In the genomic region with DNA sequence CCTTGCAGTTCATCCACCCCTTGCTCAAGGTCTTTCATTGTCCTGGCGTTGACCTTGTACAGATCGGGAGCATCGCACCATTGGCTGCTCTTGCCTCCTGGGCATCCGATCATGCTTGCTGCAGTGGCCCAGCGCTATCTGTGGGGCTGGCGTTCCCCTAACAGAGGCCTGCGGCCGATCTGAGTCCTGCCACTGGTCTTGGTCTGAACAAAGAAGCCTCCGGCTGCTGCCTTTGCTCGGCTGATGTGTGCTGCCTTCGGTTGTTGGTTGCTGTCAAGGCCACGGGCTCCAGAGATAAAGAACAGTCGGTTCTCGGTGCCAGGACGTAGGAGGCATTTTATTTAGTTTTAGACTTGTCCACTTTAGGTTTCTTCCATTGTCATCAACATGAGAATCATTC, we compare ENCODE assay signal across 19 cellular contexts. TPM values are rescaled to one million over a fixed set of nuclear protein-coding genes. Genes with fewer than 3 reads are reported as not detected.
DNase-seq lines count a peak whose midpoint lies in the region; ATAC-seq, FAIRE-seq and TF ChIP-seq lines count a peak whose summit lies in the region.
"Had no signal": no experiment of that assay in that cellular context is flagged by ENCODE, and none has a peak within 500 bp of the region (broad histone marks: within the 10 kb centered on the region; RNA-seq: fewer than 3 reads in every experiment).

No MANE protein-coding gene starts in this region.

- WGBS in endodermal cell (ENCODE audit: insufficient coverage in 1 of 2, insufficient read length in 1 of 2), 2 experiments = 90 to 96% methylated on average over 12 to 15 of the region's 15 CpGs
- 26 to 65% methylated on average over 13 to 15 of the region's 15 CpGs for WGBS in testis, 2 donors

- no peak overlapping the region for H2AFZ ChIP-seq in osteoblast (ENCODE audit: low read length)

- no peak for TF ChIP-seq POLR2A in testis (IDR thresholded peaks at IDR 0.05)
- no peak for TF ChIP-seq POLR2A in GM12892 (IDR thresholded peaks at IDR 0.05; ENCODE audit: low read depth, low read length)

- H3K36me3 Mint-ChIP-seq in endodermal cell (ENCODE audit: low read depth) = peaks cover 66% of the 10 kb centered on the region
- peaks cover 10 to 64% (median 18%) of the 10 kb centered on the region in 3 donors for H3K36me3 Mint-ChIP-seq in CD8-positive, alpha-beta memory T cell

- H3K4me2 ChIP-seq in osteoblast (ENCODE audit: insufficient read depth, low read length) = no peak overlapping the region
- H3K4me2 ChIP-seq: BLaER1 treated with 17β-estradiol and CSF1 and Interleukin-3, amounts not matched to agents 10 nM and 100 nM had no signal

- peak overlapping the region; percentile 29 for H3K27ac Mint-ChIP-seq in endodermal cell
- peak overlapping the region in 2 of 8 donors; percentile 10 to 58 for H3K27ac Mint-ChIP-seq in CD8-positive, alpha-beta memory T cell
- H3K27ac Mint-ChIP-seq: HFFc6 had no signal

- H3K4me1 ChIP-seq in endodermal cell (ENCODE audit: control insufficient read depth, insufficient read depth, low read length) (no peaks in the 10 kb centered on the region), osteoblast (ENCODE audit: insufficient read depth, low read length) (no peaks in the 10 kb centered on the region), testis (peaks cover 26% of the 10 kb centered on the region)
- H3K4me1 ChIP-seq in CD8-positive, alpha-beta memory T cell (ENCODE audit: insufficient read depth, low read length) = peaks cover 6% of the 10 kb centered on the region

- no peak for FAIRE-seq in GM12892 (lab: Jason Lieb, UNC)
- FAIRE-seq: GM12878 had no signal

- H3K36me3 ChIP-seq in endodermal cell (ENCODE audit: control insufficient read depth, insufficient read depth, low read length) (peaks cover 82% of the 10 kb centered on the region), osteoblast (ENCODE audit: insufficient read depth, low read length) (peaks cover 37% of the 10 kb centered on the region), testis (ENCODE audit: low read depth, missing control alignments) (no peaks in the 10 kb centered on the region)
- H3K36me3 ChIP-seq in CD8-positive, alpha-beta memory T cell (ENCODE audit: insufficient read depth, low read length) = peaks cover 22% of the 10 kb centered on the region

- H3K4me3 Mint-ChIP-seq in endodermal cell = no peak overlapping the region
- H3K4me3 Mint-ChIP-seq in CD8-positive, alpha-beta memory T cell = no peak overlapping the region
- H3K4me3 Mint-ChIP-seq: HFFc6 had no signal

- H3K9me3 ChIP-seq in endodermal cell (ENCODE audit: control insufficient read depth, low read length) = no peaks in the 10 kb centered on the region
- H3K9me3 ChIP-seq in osteoblast (ENCODE audit: low read depth, low read length) = no peaks in the 10 kb centered on the region
- H3K9me3 ChIP-seq in testis = no peaks in the 10 kb centered on the region
- H3K9me3 ChIP-seq in CD8-positive, alpha-beta memory T cell (ENCODE audit: low read length) = no peaks in the 10 kb centered on the region
- H3K9me3 ChIP-seq: BLaER1 treated with 17β-estradiol and CSF1 and Interleukin-3, amounts not matched to agents 10 nM and 100 nM had no signal

- POLR2A ChIA-PET in CD8-positive, alpha-beta memory T cell (lab: Charles Lee) = no interaction called here

- no peaks in the 10 kb centered on the region for H3K9me3 Mint-ChIP-seq in endodermal cell
- H3K9me3 Mint-ChIP-seq in CD8-positive, alpha-beta memory T cell = no peaks in the 10 kb centered on the region
- H3K9me3 Mint-ChIP-seq: HFFc6 had no signal

- DNase-seq in left ventricle myocardium superior (no peak), cardiac septum (ENCODE audit: low spot score) (no peak), endodermal cell (no peak), osteoblast (ENCODE audit: insufficient read length, low spot score, missing footprints) (peak; percentile 9), testis (peak; percentile 75), GM12892 (ENCODE audit: insufficient read length) (no peak)
- no peak for DNase-seq in CD8-positive, alpha-beta memory T cell
- DNase-seq: ACHN; Calu3; CD4-positive, CD25-positive, alpha-beta regulatory T cell; DMS 273 treated with DMSO at 0.1 percent for 48 hours; DMS79; GOT3; HCEC 1CT; HFFc6 had no signal

- no peak overlapping the region for H3K4me3 ChIP-seq in endodermal cell (ENCODE audit: low read length)
- H3K4me3 ChIP-seq in osteoblast (ENCODE audit: insufficient read depth, low read length) = no peak overlapping the region
- no peak overlapping the region for H3K4me3 ChIP-seq in testis
- H3K4me3 ChIP-seq in CD8-positive, alpha-beta memory T cell (ENCODE audit: low read length) = no peak overlapping the region
- H3K4me3 ChIP-seq: BLaER1 treated with 17β-estradiol and CSF1 and Interleukin-3, amounts not matched to agents 10 nM and 100 nM; GM12878 had no signal

- H4K20me1 ChIP-seq in osteoblast (ENCODE audit: insufficient read depth, low read length) = no peaks in the 10 kb centered on the region

- H3K9ac ChIP-seq in endodermal cell (ENCODE audit: extremely low read depth, low read length, poor library complexity, severe bottlenecking) = no peak overlapping the region
- H3K9ac ChIP-seq: BLaER1 treated with 17β-estradiol and CSF1 and Interleukin-3, amounts not matched to agents 10 nM and 100 nM had no signal

- no peaks in the 10 kb centered on the region for H3K4me1 Mint-ChIP-seq in endodermal cell
- H3K4me1 Mint-ChIP-seq in CD8-positive, alpha-beta memory T cell = peaks cover 16 to 28% (median 21%) of the 10 kb centered on the region in 3 donors

- H3K27me3 ChIP-seq in endodermal cell (ENCODE audit: control insufficient read depth, insufficient read depth, low read length, poor library complexity, severe bottlenecking) = no peaks in the 10 kb centered on the region
- no peaks in the 10 kb centered on the region for H3K27me3 ChIP-seq in osteoblast (ENCODE audit: insufficient read depth, low read length)
- no peaks in the 10 kb centered on the region for H3K27me3 ChIP-seq in testis
- no peaks in the 10 kb centered on the region for H3K27me3 ChIP-seq in CD8-positive, alpha-beta memory T cell (ENCODE audit: insufficient read depth, low read length, poor library complexity, severe bottlenecking)
- H3K27me3 ChIP-seq: BLaER1 treated with 17β-estradiol and CSF1 and Interleukin-3, amounts not matched to agents 10 nM and 100 nM had no signal

- CTCF ChIA-PET in CD8-positive, alpha-beta memory T cell (lab: Charles Lee) = interaction anchor here (1.4 kb wide), 1 partner anchor 16 kb away, joined by 3 read pairs; no protein-coding TSS in a partner anchor

- H3K27ac ChIP-seq in endodermal cell (ENCODE audit: low read depth, low read length) (no peak overlapping the region), osteoblast (ENCODE audit: low read depth, low read length) (no peak overlapping the region), testis (peak overlapping the region in 1 of 2 donors; percentile 24)
- no peak overlapping the region for H3K27ac ChIP-seq in CD8-positive, alpha-beta memory T cell (ENCODE audit: low read depth, low read length)
- H3K27ac ChIP-seq: BLaER1 treated with 17β-estradiol and CSF1 and Interleukin-3, amounts not matched to agents 10 nM and 100 nM; HL-60 had no signal

- H3K79me2 ChIP-seq in osteoblast (ENCODE audit: insufficient read depth, low read length) = no peaks in the 10 kb centered on the region

- no peak for TF ChIP-seq CTCF in endodermal cell (conservative IDR thresholded peaks at IDR 0.05)
- no peak for TF ChIP-seq CTCF in osteoblast (IDR thresholded peaks at IDR 0.05; ENCODE audit: extremely low read depth, low read depth, low read length)
- TF ChIP-seq CTCF in testis (IDR thresholded peaks at IDR 0.05) = no peak

- no peaks in the 10 kb centered on the region for H3K27me3 Mint-ChIP-seq in endodermal cell (ENCODE audit: insufficient read depth)
- no peaks in the 10 kb centered on the region for H3K27me3 Mint-ChIP-seq in CD8-positive, alpha-beta memory T cell
- H3K27me3 Mint-ChIP-seq: CD4-positive, CD25-positive, alpha-beta regulatory T cell had no signal

- intact Hi-C loops in left ventricle myocardium superior (cut with micrococcal nuclease) = no loop called here
- intact Hi-C loops in cardiac septum (cut with DNase I) = no loop called here
- intact Hi-C loops in testis (cut with DNase I; ENCODE audit: low total_unique reads) = no loop called here

- ATAC-seq in left ventricle myocardium superior (peak; percentile 26), GM21360 (IDR thresholded peaks at IDR 0.05; ENCODE audit: unreplicated experiment) (no peak)
- ATAC-seq: GM12878 had no signal

RNA-seq across cellular contexts. Expression of gene PCNT, which starts 39.0 kb away (rescaled TPM):
- 36.4 TPM for total RNA-seq in left ventricle myocardium superior
- total RNA-seq in cardiac septum = 21.0 TPM
- total RNA-seq in endodermal cell = 10 to 100 TPM; 40.1 to 40.7 TPM
- 32.9 TPM for polyA plus RNA-seq in endodermal cell (2013, experiment 1 of 2)
- 28.4 TPM for polyA plus RNA-seq in endodermal cell (2013, experiment 2 of 2)
- 19.2 and 23.0 TPM in 2 replicates for total RNA-seq in osteoblast
- total RNA-seq in testis = 100 to 1,000 TPM; 116 to 169 TPM
- 44.7 TPM for polyA plus RNA-seq in testis (ENCODE audit: insufficient read depth, low read depth, low replicate concordance)
- polyA plus RNA-seq in GM12892 (2012; ENCODE audit: missing spikeins) = 22.6 TPM
- total RNA-seq in CD8-positive, alpha-beta memory T cell = 10 to 100 TPM; 54.8 to 60.1 TPM
- 27.1 TPM for polyA plus RNA-seq in CD8-positive, alpha-beta memory T cell

RNA-seq across cellular contexts. Expression of gene C21orf58, which starts 39.3 kb away (rescaled TPM):
- total RNA-seq in left ventricle myocardium superior = 1.2 TPM
- total RNA-seq in cardiac septum = 1.4 TPM
- total RNA-seq in endodermal cell = 10 to 100 TPM; 19.6 to 37.4 TPM
- polyA plus RNA-seq in endodermal cell (2013, experiment 1 of 2) = 24.1 TPM
- 26.2 TPM for polyA plus RNA-seq in endodermal cell (2013, experiment 2 of 2)
- 2.2 and 3.2 TPM in 2 replicates for total RNA-seq in osteoblast
- total RNA-seq in testis = 10 to 100 TPM; 13.7 to 21.6 TPM
- 13.6 TPM for polyA plus RNA-seq in testis (ENCODE audit: insufficient read depth, low read depth, low replicate concordance)
- polyA plus RNA-seq in GM12892 (2012; ENCODE audit: missing spikeins) = 7.1 TPM
- total RNA-seq in CD8-positive, alpha-beta memory T cell = 10 to 100 TPM; 13.4 to 14.5 TPM
- polyA plus RNA-seq in CD8-positive, alpha-beta memory T cell = 0.62 TPM

Comparison
In these comparisons a context has a peak if more than half of its experiments do, and no peak if none do; other contexts are left out.
1. DNase-seq: peak in osteoblast (single experiment) and testis (single experiment); none in left ventricle myocardium superior (single experiment), cardiac septum (single experiment), endodermal cell (single experiment), GM12892 (single experiment) and CD8-positive, alpha-beta memory T cell (0 of 5).